ENCODE assay signal across 1 cellular context in the genomic region with DNA sequence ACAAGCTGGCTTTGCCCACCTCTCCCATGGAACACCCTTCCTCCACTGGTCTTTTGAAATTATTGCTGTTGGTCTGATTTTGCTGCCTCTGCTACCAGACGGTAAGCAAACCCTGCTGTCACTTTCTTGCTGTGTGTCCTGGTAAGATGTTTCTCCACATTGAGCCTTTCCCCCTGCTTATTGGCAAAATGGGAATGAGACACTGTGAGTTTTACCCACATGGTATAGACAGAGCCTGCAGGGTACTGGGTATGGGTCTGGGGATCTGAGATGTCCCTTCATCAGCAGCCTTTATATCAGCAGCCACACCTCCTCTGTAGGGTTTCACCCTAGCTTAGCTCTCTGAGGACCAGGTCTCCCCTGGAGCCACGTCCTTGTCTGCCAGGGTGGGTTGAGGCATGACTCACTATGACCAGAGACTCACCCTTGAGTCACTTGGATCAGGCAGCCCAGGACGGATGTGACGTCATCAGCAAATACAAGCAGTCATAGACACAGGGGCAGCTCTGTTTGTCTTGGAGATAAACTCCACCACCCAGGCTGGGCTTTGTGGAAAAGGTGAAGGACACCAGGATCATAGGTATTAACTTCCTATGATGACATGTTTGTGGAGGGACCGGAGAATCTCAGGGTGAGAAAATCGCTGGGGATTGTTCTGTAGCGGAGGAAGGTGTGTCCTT.
TF ChIP-seq lines count a peak whose summit lies in the region.

No MANE protein-coding gene starts in this region.

TF ChIP-seq in HepG2, 621 proteins besides CTCF, POLR2A, EP300 and RAD21 (continued from another document and continues in another):
- TF ChIP-seq HIC2 (CRISPR knock-in tag; IDR thresholded peaks at IDR 0.05; ENCODE audit: low read depth) = peak; percentile 60; the same call in 1 of the 2 replicates
- TF ChIP-seq MED1 (CRISPR knock-in tag; IDR thresholded peaks at IDR 0.05) = peak; percentile 98
- peak; percentile 44 for TF ChIP-seq IKZF4 (CRISPR knock-in tag; IDR thresholded peaks at IDR 0.05; ENCODE audit: borderline replicate concordance, low read depth, not compliant biosample characterization)
- TF ChIP-seq KDM3A (CRISPR knock-in tag; IDR thresholded peaks at IDR 0.05; ENCODE audit: low read depth) = 0 out of 2 replicates have a peak, but pooled peaks have one; percentile 62
- peak; percentile 35; the same call in 1 of the 2 replicates for TF ChIP-seq SP140L (CRISPR knock-in tag; IDR thresholded peaks at IDR 0.05; ENCODE audit: borderline replicate concordance)
- peak; percentile 85 for TF ChIP-seq MEIS2 (CRISPR knock-in tag; IDR thresholded peaks at IDR 0.05)
- peak; percentile 77; the same call in 1 of the 2 replicates for TF ChIP-seq ARID4A (CRISPR knock-in tag; IDR thresholded peaks at IDR 0.05; ENCODE audit: borderline replicate concordance)
- no peak for TF ChIP-seq ZNF674 (CRISPR knock-in tag; IDR thresholded peaks at IDR 0.05; ENCODE audit: low read depth)
- TF ChIP-seq NCOA2 (CRISPR knock-in tag; IDR thresholded peaks at IDR 0.05) = peak; percentile 97
- TF ChIP-seq ZNF670 (CRISPR knock-in tag; IDR thresholded peaks at IDR 0.05; ENCODE audit: borderline replicate concordance) = 0 out of 2 replicates have a peak, but pooled peaks have one; percentile 19
- TF ChIP-seq ETV5 (CRISPR knock-in tag; IDR thresholded peaks at IDR 0.05; ENCODE audit: borderline replicate concordance) = peak; percentile 100
- peak; percentile 77 for TF ChIP-seq TEAD3 (CRISPR knock-in tag; optimal IDR thresholded peaks at IDR 0.05; ENCODE audit: borderline replicate concordance)
- peak; percentile 81 to 84 for TF ChIP-seq NR2F1 (CRISPR knock-in tag; IDR thresholded peaks at IDR 0.05)
- TF ChIP-seq ZNF3 (CRISPR knock-in tag; IDR thresholded peaks at IDR 0.05) = peak; percentile 68; the same call in 1 of the 2 replicates
- TF ChIP-seq REST (IDR thresholded peaks at IDR 0.05; ENCODE audit: borderline replicate concordance in 1 of 2, low read depth in 1 of 2, low read length in 2 of 2) = peak in 1 of 2 experiments; percentile 59; a peak in 1 of 4 replicates
- no peak for TF ChIP-seq TAF15 (IDR thresholded peaks at IDR 0.05; ENCODE audit: low read depth, low read length, poor library complexity, severe bottlenecking)
- peak; percentile 64; the same call in 1 of the 2 replicates for TF ChIP-seq ARNT2 (CRISPR knock-in tag; IDR thresholded peaks at IDR 0.05; ENCODE audit: low read depth)
- TF ChIP-seq HOXA5 (CRISPR knock-in tag; IDR thresholded peaks at IDR 0.05) = peak; percentile 70; the same call in 1 of the 2 replicates
- peak; percentile 74; the same call in 1 of the 2 replicates for TF ChIP-seq RFXAP (CRISPR knock-in tag; IDR thresholded peaks at IDR 0.05; ENCODE audit: borderline replicate concordance)
- TF ChIP-seq, protein P1, sequence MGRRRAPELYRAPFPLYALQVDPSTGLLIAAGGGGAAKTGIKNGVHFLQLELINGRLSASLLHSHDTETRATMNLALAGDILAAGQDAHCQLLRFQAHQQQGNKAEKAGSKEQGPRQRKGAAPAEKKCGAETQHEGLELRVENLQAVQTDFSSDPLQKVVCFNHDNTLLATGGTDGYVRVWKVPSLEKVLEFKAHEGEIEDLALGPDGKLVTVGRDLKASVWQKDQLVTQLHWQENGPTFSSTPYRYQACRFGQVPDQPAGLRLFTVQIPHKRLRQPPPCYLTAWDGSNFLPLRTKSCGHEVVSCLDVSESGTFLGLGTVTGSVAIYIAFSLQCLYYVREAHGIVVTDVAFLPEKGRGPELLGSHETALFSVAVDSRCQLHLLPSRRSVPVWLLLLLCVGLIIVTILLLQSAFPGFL (CRISPR knock-in tag; IDR thresholded peaks at IDR 0.05) = no peak
- 0 out of 2 replicates have a peak, but pooled peaks have one; percentile 1 for TF ChIP-seq MAFF (IDR thresholded peaks at IDR 0.05; ENCODE audit: low read depth, low read length)
- no peak for TF ChIP-seq NBN (conservative IDR thresholded peaks at IDR 0.05)
- TF ChIP-seq ZFP37 (CRISPR knock-in tag; IDR thresholded peaks at IDR 0.05; ENCODE audit: borderline replicate concordance) = peak; percentile 70
- peak; percentile 78; the same call in 1 of the 2 replicates for TF ChIP-seq ZNF607 (CRISPR knock-in tag; IDR thresholded peaks at IDR 0.05; ENCODE audit: borderline replicate concordance)
- TF ChIP-seq ARNTL (CRISPR knock-in tag; IDR thresholded peaks at IDR 0.05) = peak; percentile 98
- TF ChIP-seq MEF2D (CRISPR knock-in tag; IDR thresholded peaks at IDR 0.05) = peak; percentile 93
- peak; percentile 97 for TF ChIP-seq FOXA3 (CRISPR knock-in tag; IDR thresholded peaks at IDR 0.05)
- TF ChIP-seq SP4 (CRISPR knock-in tag; IDR thresholded peaks at IDR 0.05) = peak; percentile 63
- TF ChIP-seq, protein P2, sequence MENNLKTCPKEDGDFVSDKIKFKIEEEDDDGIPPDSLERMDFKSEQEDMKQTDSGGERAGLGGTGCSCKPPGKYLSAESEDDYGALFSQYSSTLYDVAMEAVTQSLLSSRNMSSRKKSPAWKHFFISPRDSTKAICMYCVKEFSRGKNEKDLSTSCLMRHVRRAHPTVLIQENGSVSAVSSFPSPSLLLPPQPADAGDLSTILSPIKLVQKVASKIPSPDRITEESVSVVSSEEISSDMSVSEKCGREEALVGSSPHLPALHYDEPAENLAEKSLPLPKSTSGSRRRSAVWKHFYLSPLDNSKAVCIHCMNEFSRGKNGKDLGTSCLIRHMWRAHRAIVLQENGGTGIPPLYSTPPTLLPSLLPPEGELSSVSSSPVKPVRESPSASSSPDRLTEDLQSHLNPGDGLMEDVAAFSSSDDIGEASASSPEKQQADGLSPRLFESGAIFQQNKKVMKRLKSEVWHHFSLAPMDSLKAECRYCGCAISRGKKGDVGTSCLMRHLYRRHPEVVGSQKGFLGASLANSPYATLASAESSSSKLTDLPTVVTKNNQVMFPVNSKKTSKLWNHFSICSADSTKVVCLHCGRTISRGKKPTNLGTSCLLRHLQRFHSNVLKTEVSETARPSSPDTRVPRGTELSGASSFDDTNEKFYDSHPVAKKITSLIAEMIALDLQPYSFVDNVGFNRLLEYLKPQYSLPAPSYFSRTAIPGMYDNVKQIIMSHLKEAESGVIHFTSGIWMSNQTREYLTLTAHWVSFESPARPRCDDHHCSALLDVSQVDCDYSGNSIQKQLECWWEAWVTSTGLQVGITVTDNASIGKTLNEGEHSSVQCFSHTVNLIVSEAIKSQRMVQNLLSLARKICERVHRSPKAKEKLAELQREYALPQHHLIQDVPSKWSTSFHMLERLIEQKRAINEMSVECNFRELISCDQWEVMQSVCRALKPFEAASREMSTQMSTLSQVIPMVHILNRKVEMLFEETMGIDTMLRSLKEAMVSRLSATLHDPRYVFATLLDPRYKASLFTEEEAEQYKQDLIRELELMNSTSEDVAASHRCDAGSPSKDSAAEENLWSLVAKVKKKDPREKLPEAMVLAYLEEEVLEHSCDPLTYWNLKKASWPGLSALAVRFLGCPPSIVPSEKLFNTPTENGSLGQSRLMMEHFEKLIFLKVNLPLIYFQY (CRISPR knock-in tag; IDR thresholded peaks at IDR 0.05; ENCODE audit: borderline replicate concordance) = peak; percentile 48; the same call in 1 of the 2 replicates
- no peak for TF ChIP-seq ZNF296 (CRISPR knock-in tag; conservative IDR thresholded peaks at IDR 0.05)
- TF ChIP-seq, protein P3, sequence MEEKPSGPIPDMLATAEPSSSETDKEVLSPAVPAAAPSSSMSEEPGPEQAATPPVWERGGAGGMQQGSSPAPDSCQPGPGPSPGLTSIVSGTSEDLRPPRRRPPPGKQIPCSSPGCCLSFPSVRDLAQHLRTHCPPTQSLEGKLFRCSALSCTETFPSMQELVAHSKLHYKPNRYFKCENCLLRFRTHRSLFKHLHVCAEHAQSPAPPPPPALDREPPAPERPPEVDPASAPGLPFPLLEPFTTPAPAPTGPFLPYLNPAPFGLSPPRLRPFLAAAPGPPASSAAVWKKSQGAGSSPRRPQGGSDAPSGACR (CRISPR knock-in tag; IDR thresholded peaks at IDR 0.05) = no peak
- no peak for TF ChIP-seq ATRX (CRISPR knock-in tag; IDR thresholded peaks at IDR 0.05; ENCODE audit: borderline replicate concordance)
- TF ChIP-seq ZNF652 (CRISPR knock-in tag; IDR thresholded peaks at IDR 0.05; ENCODE audit: borderline replicate concordance, low read depth) = peak; percentile 35; the same call in 1 of the 2 replicates
- TF ChIP-seq KLF12 (CRISPR knock-in tag; IDR thresholded peaks at IDR 0.05; ENCODE audit: borderline replicate concordance) = 0 out of 2 replicates have a peak, but pooled peaks have one; percentile 50
- peak; percentile 90 for TF ChIP-seq ESRRA (CRISPR knock-in tag; IDR thresholded peaks at IDR 0.05; ENCODE audit: low read depth)
- peak; percentile 70; the same call in 1 of the 2 replicates for TF ChIP-seq ZBTB7B (CRISPR knock-in tag; IDR thresholded peaks at IDR 0.05)
- peak; percentile 87 for TF ChIP-seq NR2C2 (CRISPR knock-in tag; IDR thresholded peaks at IDR 0.05; ENCODE audit: borderline replicate concordance)
- peak; percentile 97 for TF ChIP-seq TARDBP (CRISPR knock-in tag; IDR thresholded peaks at IDR 0.05)
- TF ChIP-seq, protein P4, sequence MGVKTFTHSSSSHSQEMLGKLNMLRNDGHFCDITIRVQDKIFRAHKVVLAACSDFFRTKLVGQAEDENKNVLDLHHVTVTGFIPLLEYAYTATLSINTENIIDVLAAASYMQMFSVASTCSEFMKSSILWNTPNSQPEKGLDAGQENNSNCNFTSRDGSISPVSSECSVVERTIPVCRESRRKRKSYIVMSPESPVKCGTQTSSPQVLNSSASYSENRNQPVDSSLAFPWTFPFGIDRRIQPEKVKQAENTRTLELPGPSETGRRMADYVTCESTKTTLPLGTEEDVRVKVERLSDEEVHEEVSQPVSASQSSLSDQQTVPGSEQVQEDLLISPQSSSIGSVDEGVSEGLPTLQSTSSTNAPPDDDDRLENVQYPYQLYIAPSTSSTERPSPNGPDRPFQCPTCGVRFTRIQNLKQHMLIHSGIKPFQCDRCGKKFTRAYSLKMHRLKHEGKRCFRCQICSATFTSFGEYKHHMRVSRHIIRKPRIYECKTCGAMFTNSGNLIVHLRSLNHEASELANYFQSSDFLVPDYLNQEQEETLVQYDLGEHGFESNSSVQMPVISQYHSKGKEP (CRISPR knock-in tag; IDR thresholded peaks at IDR 0.05) = 0 out of 2 replicates have a peak, but pooled peaks have one; percentile 38
- TF ChIP-seq GFI1 (CRISPR knock-in tag; IDR thresholded peaks at IDR 0.05; ENCODE audit: borderline replicate concordance) = peak; percentile 90
- TF ChIP-seq RARA (CRISPR knock-in tag; IDR thresholded peaks at IDR 0.05) = peak; percentile 99
- peak; percentile 35 for TF ChIP-seq GABPA (IDR thresholded peaks at IDR 0.05; ENCODE audit: low read depth, low read length)
- peak; percentile 92 for TF ChIP-seq GABPA (CRISPR knock-in tag; IDR thresholded peaks at IDR 0.05; ENCODE audit: low read depth)
